In the genomic region with DNA sequence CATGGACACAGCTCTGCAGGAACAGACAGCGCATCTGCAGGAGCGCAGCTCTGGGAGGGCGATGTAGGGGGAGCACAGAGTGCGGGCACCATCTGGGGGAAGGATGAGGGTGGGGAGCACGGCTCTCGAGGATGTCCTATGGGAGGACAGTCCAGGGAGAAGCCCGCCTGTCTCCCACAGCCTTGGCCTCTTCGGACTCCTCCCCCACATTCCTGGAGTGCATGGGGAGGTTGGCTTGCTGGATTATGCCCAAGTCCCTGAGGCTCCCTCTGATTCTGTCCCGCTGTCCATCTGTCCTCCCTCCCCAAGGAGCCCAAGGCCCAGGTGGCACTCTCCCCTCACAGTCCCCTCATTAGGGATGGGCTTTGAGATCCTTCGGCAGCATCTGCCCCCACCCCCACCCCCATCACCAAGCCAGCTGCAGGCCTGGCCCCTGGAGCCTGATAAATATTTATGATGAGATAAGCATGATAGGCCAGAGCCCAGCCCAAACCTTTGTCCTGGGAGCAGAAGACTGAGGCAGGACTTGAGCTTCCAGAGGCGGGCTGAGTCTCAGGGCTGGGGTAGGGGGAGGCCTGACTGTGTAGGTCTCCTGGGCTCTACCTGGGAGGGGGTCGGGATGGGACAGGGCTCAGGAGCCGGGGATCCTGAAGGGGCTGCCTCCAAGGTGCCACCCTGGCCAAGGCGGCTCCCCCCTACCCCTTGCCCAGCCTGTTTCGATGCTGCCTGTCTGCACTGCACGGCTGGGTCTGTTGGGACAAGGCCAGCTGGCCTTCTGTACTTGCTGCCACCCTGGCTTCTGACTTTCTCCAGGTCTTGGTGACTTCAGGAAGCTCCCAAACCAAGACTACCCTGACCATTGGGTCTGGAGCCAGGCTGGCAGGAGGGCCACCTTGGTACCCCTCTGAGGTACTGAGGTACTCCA, we compare ENCODE assay signal across 13 cellular contexts. TPM values are rescaled to one million over a fixed set of nuclear protein-coding genes. Genes with fewer than 3 reads are reported as not detected.
DNase-seq lines count a peak whose midpoint lies in the region; ATAC-seq and TF ChIP-seq lines count a peak whose summit lies in the region.
"Had no signal": no experiment of that assay in that cellular context is flagged by ENCODE, and none has a peak within 500 bp of the region (broad histone marks: within the 10 kb centered on the region; RNA-seq: fewer than 3 reads in every experiment).

No MANE protein-coding gene starts in this region.

- H3K27me3 Mint-ChIP-seq in neural progenitor cell (ENCODE audit: insufficient read depth, low read depth) = peaks cover 10% of the 10 kb centered on the region
- H3K27me3 Mint-ChIP-seq: naive B cell had no signal

- peaks cover 32% of the 10 kb centered on the region for H3K4me1 Mint-ChIP-seq in neural progenitor cell

- H3K27ac Mint-ChIP-seq in neural progenitor cell = peak overlapping the region; percentile 94
- H3K27ac Mint-ChIP-seq: naive B cell had no signal

- 89% methylated on average over 15 to 16 of the region's 16 CpGs for WGBS in ectodermal cell, 2 experiments

- H3K27ac ChIP-seq in ectodermal cell (ENCODE audit: insufficient read depth, low read depth, low read length, poor library complexity, severe bottlenecking) (peak overlapping the region; percentile 26), neural progenitor cell (no peak overlapping the region)
- H3K27ac ChIP-seq: thoracic aorta had no signal

- H3K4me3 ChIP-seq in ectodermal cell (ENCODE audit: insufficient read depth, low read depth, low read length) = no peak overlapping the region
- H3K4me3 ChIP-seq in neural progenitor cell = no peak overlapping the region
- H3K4me3 ChIP-seq: breast epithelium, thoracic aorta had no signal

- H3K4me3 Mint-ChIP-seq in neural progenitor cell = no peak overlapping the region

- no peaks in the 10 kb centered on the region for H4K20me1 ChIP-seq in neural progenitor cell (ENCODE audit: low read depth)

- no peaks in the 10 kb centered on the region for H3K27me3 ChIP-seq in ectodermal cell (ENCODE audit: control insufficient read depth, insufficient read depth, low read length, poor library complexity, severe bottlenecking)
- no peaks in the 10 kb centered on the region for H3K27me3 ChIP-seq in neural progenitor cell
- H3K27me3 ChIP-seq: breast epithelium had no signal

- H3K4me1 ChIP-seq in ectodermal cell (ENCODE audit: control insufficient read depth, insufficient read depth, low read length) (peaks cover 29% of the 10 kb centered on the region), neural progenitor cell (peaks cover 36% of the 10 kb centered on the region)

- TF ChIP-seq CTCF in neural progenitor cell (IDR thresholded peaks at IDR 0.05) = no peak

- H3K79me2 ChIP-seq in neural progenitor cell (ENCODE audit: low read depth) = no peaks in the 10 kb centered on the region

- no peak overlapping the region for H2AFZ ChIP-seq in neural progenitor cell (replicated peaks)

- H3K9me3 ChIP-seq in ectodermal cell (ENCODE audit: control insufficient read depth, low read length) (no peaks in the 10 kb centered on the region), neural progenitor cell (ENCODE audit: low read depth) (no peaks in the 10 kb centered on the region)
- H3K9me3 ChIP-seq: breast epithelium, thoracic aorta had no signal

- TF ChIP-seq EP300 in Ishikawa (IDR thresholded peaks at IDR 0.05; ENCODE audit: borderline replicate concordance) = peak; percentile 34; the same call in 1 of the 2 replicates

- peaks cover 7% of the 10 kb centered on the region for H3F3A ChIP-seq in neural progenitor cell (ENCODE audit: low read depth)

- ATAC-seq in GM19023 (IDR thresholded peaks at IDR 0.05; ENCODE audit: unreplicated experiment) = no peak

- peak overlapping the region; percentile 24 for H3K4me2 ChIP-seq in neural progenitor cell

- TF ChIP-seq RAD21 in Ishikawa (IDR thresholded peaks at IDR 0.05; ENCODE audit: low read depth) = no peak

- no peaks in the 10 kb centered on the region for H3K36me3 Mint-ChIP-seq in neural progenitor cell
- H3K36me3 Mint-ChIP-seq: naive B cell had no signal

- H3K36me3 ChIP-seq in ectodermal cell (ENCODE audit: control insufficient read depth, insufficient read depth, low read length) (no peaks in the 10 kb centered on the region), neural progenitor cell (no peaks in the 10 kb centered on the region)
- H3K36me3 ChIP-seq: breast epithelium, thoracic aorta had no signal

- H3K9ac ChIP-seq in neural progenitor cell = no peak overlapping the region

- no peaks in the 10 kb centered on the region for H3K9me3 Mint-ChIP-seq in neural progenitor cell
- H3K9me3 Mint-ChIP-seq: naive B cell had no signal

- DNase-seq in COLO829 (ENCODE audit: low spot score) (peak; percentile 34), neural progenitor cell (ENCODE audit: low spot score) (peak; percentile 48), activated gamma-delta T cell (lab: John Stamatoyannopoulos, UW) (no peak), activated gamma-delta T cell treated with Interleukin-2 at 50 U/mL for 16 hours (no peak)
- DNase-seq in activated CD4-positive, alpha-beta T cell treated with anti-CD3 and anti-CD28 coated beads, Interleukin-2, amount 50 U/mL, for 1 hour = no peak
- DNase-seq: naive B cell; NCI-H2081 treated with DMSO at 0.1 percent for 48 hours; stimulated activated CD4-positive, alpha-beta T cell treated with anti-CD3 and anti-CD28 coated beads, Interleukin-4, amount 100 ng/mL, for 1 hour had no signal

TF ChIP-seq in Ishikawa, 13 proteins besides CTCF, POLR2A, EP300 and RAD21:
- TF ChIP-seq ZBTB7A (IDR thresholded peaks at IDR 0.05; ENCODE audit: low read depth) (no peak), TCF12 (IDR thresholded peaks at IDR 0.05; ENCODE audit: low read depth) (peak; percentile 31; the same call in 1 of the 2 replicates), NFIC (IDR thresholded peaks at IDR 0.05) (peak; percentile 68; the same call in 1 of the 2 replicates), YY1 (IDR thresholded peaks at IDR 0.05; ENCODE audit: low read depth) (no peak), EGR1 (IDR thresholded peaks at IDR 0.05) (no peak), TEAD4 (IDR thresholded peaks at IDR 0.05) (peak; percentile 91), CEBPB (IDR thresholded peaks at IDR 0.05) (no peak), CREB1 (IDR thresholded peaks at IDR 0.05; ENCODE audit: low read depth) (no peak), TAF1 (IDR thresholded peaks at IDR 0.05; ENCODE audit: low read depth) (no peak), FOXM1 (IDR thresholded peaks at IDR 0.05; ENCODE audit: borderline replicate concordance, low read depth) (no peak)
- TF ChIP-seq, protein P1, sequence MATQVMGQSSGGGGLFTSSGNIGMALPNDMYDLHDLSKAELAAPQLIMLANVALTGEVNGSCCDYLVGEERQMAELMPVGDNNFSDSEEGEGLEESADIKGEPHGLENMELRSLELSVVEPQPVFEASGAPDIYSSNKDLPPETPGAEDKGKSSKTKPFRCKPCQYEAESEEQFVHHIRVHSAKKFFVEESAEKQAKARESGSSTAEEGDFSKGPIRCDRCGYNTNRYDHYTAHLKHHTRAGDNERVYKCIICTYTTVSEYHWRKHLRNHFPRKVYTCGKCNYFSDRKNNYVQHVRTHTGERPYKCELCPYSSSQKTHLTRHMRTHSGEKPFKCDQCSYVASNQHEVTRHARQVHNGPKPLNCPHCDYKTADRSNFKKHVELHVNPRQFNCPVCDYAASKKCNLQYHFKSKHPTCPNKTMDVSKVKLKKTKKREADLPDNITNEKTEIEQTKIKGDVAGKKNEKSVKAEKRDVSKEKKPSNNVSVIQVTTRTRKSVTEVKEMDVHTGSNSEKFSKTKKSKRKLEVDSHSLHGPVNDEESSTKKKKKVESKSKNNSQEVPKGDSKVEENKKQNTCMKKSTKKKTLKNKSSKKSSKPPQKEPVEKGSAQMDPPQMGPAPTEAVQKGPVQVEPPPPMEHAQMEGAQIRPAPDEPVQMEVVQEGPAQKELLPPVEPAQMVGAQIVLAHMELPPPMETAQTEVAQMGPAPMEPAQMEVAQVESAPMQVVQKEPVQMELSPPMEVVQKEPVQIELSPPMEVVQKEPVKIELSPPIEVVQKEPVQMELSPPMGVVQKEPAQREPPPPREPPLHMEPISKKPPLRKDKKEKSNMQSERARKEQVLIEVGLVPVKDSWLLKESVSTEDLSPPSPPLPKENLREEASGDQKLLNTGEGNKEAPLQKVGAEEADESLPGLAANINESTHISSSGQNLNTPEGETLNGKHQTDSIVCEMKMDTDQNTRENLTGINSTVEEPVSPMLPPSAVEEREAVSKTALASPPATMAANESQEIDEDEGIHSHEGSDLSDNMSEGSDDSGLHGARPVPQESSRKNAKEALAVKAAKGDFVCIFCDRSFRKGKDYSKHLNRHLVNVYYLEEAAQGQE (IDR thresholded peaks at IDR 0.05; ENCODE audit: low read depth) = no peak
- TF ChIP-seq, protein P2, sequence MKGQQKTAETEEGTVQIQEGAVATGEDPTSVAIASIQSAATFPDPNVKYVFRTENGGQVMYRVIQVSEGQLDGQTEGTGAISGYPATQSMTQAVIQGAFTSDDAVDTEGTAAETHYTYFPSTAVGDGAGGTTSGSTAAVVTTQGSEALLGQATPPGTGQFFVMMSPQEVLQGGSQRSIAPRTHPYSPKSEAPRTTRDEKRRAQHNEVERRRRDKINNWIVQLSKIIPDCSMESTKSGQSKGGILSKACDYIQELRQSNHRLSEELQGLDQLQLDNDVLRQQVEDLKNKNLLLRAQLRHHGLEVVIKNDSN (IDR thresholded peaks at IDR 0.05) = no peak
- TF ChIP-seq, protein P3, sequence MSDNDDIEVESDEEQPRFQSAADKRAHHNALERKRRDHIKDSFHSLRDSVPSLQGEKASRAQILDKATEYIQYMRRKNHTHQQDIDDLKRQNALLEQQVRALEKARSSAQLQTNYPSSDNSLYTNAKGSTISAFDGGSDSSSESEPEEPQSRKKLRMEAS (IDR thresholded peaks at IDR 0.05) = no peak

RNA-seq across cellular contexts. Expression of a gene that starts 28.6 kb away (rescaled TPM):
- 57.7 TPM for polyA plus RNA-seq in ectodermal cell (2013, experiment 1 of 4)
- polyA plus RNA-seq in ectodermal cell (2013, experiment 2 of 4) = 55.4 TPM
- polyA plus RNA-seq in ectodermal cell (2013, experiment 3 of 4) = 39.7 TPM
- polyA plus RNA-seq in ectodermal cell (2013, experiment 4 of 4) = 41.2 TPM
- total RNA-seq in neural progenitor cell (ENCODE audit: low replicate concordance) = 14.5 and 42.5 TPM in 2 replicates

RNA-seq across cellular contexts. Expression of a gene that starts 37.8 kb away (rescaled TPM):
- 264 TPM for polyA plus RNA-seq in ectodermal cell (2013, experiment 1 of 4)
- polyA plus RNA-seq in ectodermal cell (2013, experiment 2 of 4) = 245 TPM
- polyA plus RNA-seq in ectodermal cell (2013, experiment 3 of 4) = 226 TPM
- polyA plus RNA-seq in ectodermal cell (2013, experiment 4 of 4) = 268 TPM
- 282 and 372 TPM in 2 replicates for total RNA-seq in neural progenitor cell (ENCODE audit: low replicate concordance)

Comparison
In these comparisons a context has a peak if more than half of its experiments do, and no peak if none do; other contexts are left out.
1. DNase-seq: peak in COLO829 (single experiment) and neural progenitor cell (single experiment); none in activated gamma-delta T cell (single experiment), activated CD4-positive, alpha-beta T cell treated with anti-CD3 and anti-CD28 coated beads, Interleukin-2, amount 50 U/mL, for 1 hour (single experiment) and activated gamma-delta T cell treated with Interleukin-2 at 50 U/mL for 16 hours (single experiment).